8 cellular contexts compared by ENCODE assay signal in genomic region chr17:50148226-50149098, GRCh38. TPM values are rescaled to one million over a fixed set of nuclear protein-coding genes. Genes with fewer than 3 reads are reported as not detected.
DNase-seq lines count a peak whose midpoint lies in the region; ATAC-seq lines count a peak whose summit lies in the region.

No MANE protein-coding gene starts in this region.

- peaks cover 59 to 63% (median 60%) of the 10 kb centered on the region in 3 donors for H3K4me1 Mint-ChIP-seq in T-cell
- H3K4me1 Mint-ChIP-seq in activated naive CD8-positive, alpha-beta T cell treated with anti-CD3 and anti-CD28 coated beads, Interleukin-2, amount 50 U/mL, for 24 hours, result peaks cover 53% of the 10 kb centered on the region

- H3K36me3 Mint-ChIP-seq in T-cell, result peaks cover 14% of the 10 kb centered on the region
- peaks cover 20% of the 10 kb centered on the region for H3K36me3 Mint-ChIP-seq in activated naive CD8-positive, alpha-beta T cell treated with anti-CD3 and anti-CD28 coated beads, Interleukin-2, amount 50 U/mL, for 24 hours (ENCODE audit: low read depth)

- DNase-seq in NCI-H748 (lab: John Stamatoyannopoulos, UW; ENCODE audit: unreplicated experiment), result peak; percentile 28
- no peak for DNase-seq in NCI-H748 treated with DMSO at 0.1 percent for 48 hours (lab: John Stamatoyannopoulos, UW)
- peak in 26 of 34 experiments; percentile 37 to 77 (median 52) for DNase-seq in T-cell
- peak; percentile 82 for DNase-seq in activated naive CD8-positive, alpha-beta T cell treated with anti-CD3 and anti-CD28 coated beads, Interleukin-2, amount 50 U/mL, for 24 hours
- peak in 2 of 3 donors; percentile 81 to 83 for DNase-seq in right cardiac atrium
- DNase-seq in sciatic nerve (ENCODE audit: low spot score), result no peak
- DNase-seq in amniotic stem cell (lab: John Stamatoyannopoulos, UW), result no peak

- H3K27me3 ChIP-seq in right cardiac atrium (ENCODE audit: control insufficient read depth, insufficient read depth), result no peaks in the 10 kb centered on the region

- peak overlapping the region; percentile 55 for H3K27ac ChIP-seq in right cardiac atrium (ENCODE audit: low read length)

- intact Hi-C loops in right cardiac atrium (cut with DNase I), result no loop called here
- intact Hi-C loops in sciatic nerve (cut with DNase I), result no loop called here

- POLR2A ChIA-PET in T-cell (lab: Charles Lee), result interaction anchor here (0.5 to 0.7 kb wide), 2 partner anchors 143 to 400 kb away, joined by 4 to 10 read pairs; no protein-coding TSS in a partner anchor

- no peaks in the 10 kb centered on the region for H3K9me3 ChIP-seq in right cardiac atrium (ENCODE audit: control insufficient read depth, low read length)

- peak overlapping the region; percentile 89 to 96 (median 92) for H3K4me3 Mint-ChIP-seq in T-cell
- peak overlapping the region; percentile 93 for H3K4me3 Mint-ChIP-seq in activated naive CD8-positive, alpha-beta T cell treated with anti-CD3 and anti-CD28 coated beads, Interleukin-2, amount 50 U/mL, for 24 hours

- CTCF ChIA-PET in T-cell (lab: Charles Lee), result interaction anchor here (0.6 to 1.4 kb wide), 4 partner anchors 9 to 1544 kb away, joined by 3 to 6 read pairs (median 5); no protein-coding TSS in a partner anchor

- peak; percentile 23 for ATAC-seq in HG03521 (IDR thresholded peaks at IDR 0.05; ENCODE audit: unreplicated experiment)
- ATAC-seq in T-cell (replicated peaks in 1 of 4), result peak; percentile 10 to 34 (median 17)
- ATAC-seq in activated naive CD8-positive, alpha-beta T cell treated with anti-CD3 and anti-CD28 coated beads, Interleukin-2, amount 50 U/mL, for 24 hours, result peak; percentile 56
- ATAC-seq in right cardiac atrium, result peak; percentile 1 to 4
- ATAC-seq in sciatic nerve, result peak; percentile 11

- H3K4me3 ChIP-seq in right cardiac atrium (ENCODE audit: low read length), result peak overlapping the region; percentile 86

- no peaks in the 10 kb centered on the region for H3K27me3 Mint-ChIP-seq in T-cell
- no peaks in the 10 kb centered on the region for H3K27me3 Mint-ChIP-seq in activated naive CD8-positive, alpha-beta T cell treated with anti-CD3 and anti-CD28 coated beads, Interleukin-2, amount 50 U/mL, for 24 hours

- H3K27ac Mint-ChIP-seq in T-cell, result peak overlapping the region; percentile 97 to 99
- H3K27ac Mint-ChIP-seq in activated naive CD8-positive, alpha-beta T cell treated with anti-CD3 and anti-CD28 coated beads, Interleukin-2, amount 50 U/mL, for 24 hours, result peak overlapping the region; percentile 93

- H3K9me3 Mint-ChIP-seq in T-cell, result no peaks in the 10 kb centered on the region
- no peaks in the 10 kb centered on the region for H3K9me3 Mint-ChIP-seq in activated naive CD8-positive, alpha-beta T cell treated with anti-CD3 and anti-CD28 coated beads, Interleukin-2, amount 50 U/mL, for 24 hours

- peaks cover 16% of the 10 kb centered on the region for H3K4me1 ChIP-seq in right cardiac atrium (ENCODE audit: control insufficient read depth, insufficient read depth, low read length)

- 1% methylated on average over 27 of the region's 27 CpGs for WGBS in right cardiac atrium

RNA-seq across cellular contexts. Expression of gene PPP1R9B, which starts 2.0 kb away (rescaled TPM):
- total RNA-seq in T-cell (10 to 100 TPM; 69.5 to 95.9 (median 91.3) TPM), right cardiac atrium (10 to 100 TPM; 33.2 to 40.7 (median 36.1) TPM), sciatic nerve (58.8 TPM)
- 26.5 TPM for polyA plus RNA-seq in right cardiac atrium

RNA-seq across cellular contexts. Expression of gene SGCA, which starts 17.3 kb away (rescaled TPM):
- under 1 TPM in 1 of 5 donors, not detected in 4; 0.33 TPM for total RNA-seq in T-cell
- 100 to 1,000 TPM; 127 to 150 (median 133) TPM for total RNA-seq in right cardiac atrium
- 156 TPM for polyA plus RNA-seq in right cardiac atrium
- 3.5 TPM for total RNA-seq in sciatic nerve

RNA-seq across cellular contexts. Expression of gene SAMD14, which starts 18.5 kb away (rescaled TPM):
- total RNA-seq in T-cell (under 1 TPM; 0.23 to 0.70 (median 0.35) TPM), right cardiac atrium (1 to 10 TPM; 2.4 to 4.0 (median 3.5) TPM), sciatic nerve (2.5 TPM)
- polyA plus RNA-seq in right cardiac atrium, result 3.3 TPM

RNA-seq across cellular contexts. Expression of gene COL1A1, which starts 53.0 kb away (rescaled TPM):
- 10 to 100 TPM in 2 of 5 donors, 1 to 10 TPM in 3; 4.1 to 21.0 (median 6.6) TPM for total RNA-seq in T-cell
- 100 to 1,000 TPM in 1 of 4 donors, 10 to 100 TPM in 3; 58.4 to 138 (median 74.3) TPM for total RNA-seq in right cardiac atrium
- 24.8 TPM for polyA plus RNA-seq in right cardiac atrium
- 262 TPM for total RNA-seq in sciatic nerve

RNA-seq across cellular contexts. Expression of gene PDK2, which starts 53.3 kb away (rescaled TPM):
- 10 to 100 TPM; 18.8 to 37.2 (median 30.0) TPM for total RNA-seq in T-cell
- total RNA-seq in right cardiac atrium, result 100 to 1,000 TPM; 167 to 219 (median 182) TPM
- 149 TPM for polyA plus RNA-seq in right cardiac atrium
- total RNA-seq in sciatic nerve, result 48.6 TPM

Comparison
In these comparisons a context has a peak if more than half of its experiments do, and no peak if none do; other contexts are left out.
1. DNase-seq: peak in NCI-H748 (single experiment), T-cell (26 of 34), activated naive CD8-positive, alpha-beta T cell treated with anti-CD3 and anti-CD28 coated beads, Interleukin-2, amount 50 U/mL, for 24 hours (single experiment) and right cardiac atrium (2 of 3); none in NCI-H748 treated with DMSO at 0.1 percent for 48 hours (single experiment), sciatic nerve (single experiment) and amniotic stem cell (single experiment).
2. ATAC-seq: peak in every context shown above with its lines; median percentile 56 in activated naive CD8-positive, alpha-beta T cell treated with anti-CD3 and anti-CD28 coated beads, Interleukin-2, amount 50 U/mL, for 24 hours; 23 in HG03521; 17 in T-cell; 11 in sciatic nerve; 2 in right cardiac atrium.
3. RNA of gene SGCA, which starts 17.3 kb away (total RNA-seq): 127 to 150 TPM in right cardiac atrium; 3.5 TPM in sciatic nerve (single experiment) and 0.33 TPM in T-cell; every median in the first group is over 10 times any median in the second.